In genomic region chr6:142713959-142714358, GRCh38 we compare ENCODE assay signal across 27 cellular contexts.
"Had no signal": no experiment of that assay in that cellular context is flagged by ENCODE, and none has a peak within 500 bp of the region (broad histone marks: within the 10 kb centered on the region; RNA-seq: fewer than 3 reads in every experiment).

No MANE protein-coding gene starts in this region.

- H3K27ac ChIP-seq: adrenal gland, body of pancreas, esophagus muscularis mucosa, gastroesophageal sphincter had no signal

- H3K36me3 ChIP-seq: adrenal gland, esophagus muscularis mucosa, gastroesophageal sphincter had no signal

- H3K9me3 ChIP-seq: body of pancreas had no signal

- DNase-seq: activated CD4-positive, alpha-beta memory T cell treated with anti-CD3 and anti-CD28 coated beads for 36 hours; activated CD4-positive, alpha-beta T cell treated with anti-CD3 and anti-CD28 coated beads for 36 hours; activated CD4-positive, alpha-beta T cell treated with anti-CD3 and anti-CD28 coated beads, Interleukin-2, amount 10 ng/mL, durations not matched to agents 24 days and 14 days; activated CD4-positive, CD25-positive, alpha-beta regulatory T cell; activated CD4-positive, CD25-positive, alpha-beta regulatory T cell treated with anti-CD3 and anti-CD28 coated beads, Interleukin-2, amount 50 U/mL, for 72 hours; activated CD8-positive, alpha-beta memory T cell treated with anti-CD3 and anti-CD28 coated beads, Interleukin-2, amount 10 ng/mL, durations not matched to agents 7 days and 5 days; activated CD8-positive, alpha-beta memory T cell treated with anti-CD3 and anti-CD28 coated beads, Interleukin-2, amount 50 U/mL, for 4 hours; activated CD8-positive, alpha-beta T cell treated with anti-CD3 and anti-CD28 coated beads, Interleukin-2, amount 10 ng/mL, durations not matched to agents 7 days and 5 days; activated effector memory CD4-positive, alpha-beta T cell treated with anti-CD3 and anti-CD28 coated beads, Interleukin-2, amount 50 U/mL, for 16 hours; activated naive CD4-positive, alpha-beta T cell treated with anti-CD3 and anti-CD28 coated beads for 36 hours; activated naive CD8-positive, alpha-beta T cell treated with anti-CD3 and anti-CD28 coated beads for 36 hours; activated naive CD8-positive, alpha-beta T cell treated with anti-CD3 and anti-CD28 coated beads, Interleukin-2, amount 50 U/mL, for 24 hours; activated T-cell treated with anti-CD3 and anti-CD28 coated beads, Interleukin-2, amount 50 U/mL, for 1 hour; activated T-cell treated with anti-CD3 and anti-CD28 coated beads, Interleukin-2, amount 50 U/mL, for 48 hours; adrenal gland; amygdala; aorta; body of pancreas; cortex of kidney; dermis blood vessel endothelial cell; effector CD4-positive, alpha-beta T cell; effector memory CD8-positive, alpha-beta T cell; erythroblast; foreskin melanocyte; T-helper 2 cell had no signal

- H3K4me3 ChIP-seq: adrenal gland, body of pancreas, esophagus muscularis mucosa, gastroesophageal sphincter had no signal

- H3K4me1 ChIP-seq: adrenal gland, body of pancreas, esophagus muscularis mucosa, gastroesophageal sphincter had no signal

- H3K27me3 ChIP-seq: adrenal gland, body of pancreas, esophagus muscularis mucosa, gastroesophageal sphincter had no signal
